In the genomic region with DNA sequence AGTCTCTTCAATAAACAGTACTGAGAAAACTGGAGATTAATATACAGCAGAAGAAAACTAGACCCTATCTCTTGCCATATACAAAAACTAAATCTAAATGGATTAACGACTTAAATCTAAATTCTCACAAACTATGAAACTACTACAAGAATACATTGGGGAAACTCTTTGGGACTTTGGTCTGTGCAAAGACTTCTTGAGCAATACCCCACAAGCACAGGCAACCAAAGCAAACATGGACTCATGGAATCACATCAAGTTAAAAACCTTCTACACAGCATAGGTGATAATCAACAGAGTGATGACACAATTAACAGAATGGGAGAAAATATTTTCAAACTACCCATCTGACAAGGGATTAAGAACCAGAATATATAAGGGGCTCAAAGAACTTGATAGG, we compare ENCODE assay signal across 27 cellular contexts.
"Had no signal": no experiment of that assay in that cellular context is flagged by ENCODE, and none has a peak within 500 bp of the region (broad histone marks: within the 10 kb centered on the region; RNA-seq: fewer than 3 reads in every experiment).

No MANE protein-coding gene starts in this region.

- H3K27ac Mint-ChIP-seq: dendritic cell treated with granulocyte-macrophage colony-stimulating factor and Interleukin-4, amounts not matched to agents 40 ng/mL and 50 ng/mL, for 4 days; effector memory CD8-positive, alpha-beta T cell; endodermal cell had no signal

- H3K4me1 Mint-ChIP-seq: endodermal cell had no signal

- DNase-seq: colonic mucosa; cortex of kidney; dermis blood vessel endothelial cell; dorsolateral prefrontal cortex; effector CD4-positive, alpha-beta T cell; effector CD8-positive, alpha-beta T cell; effector memory CD4-positive, alpha-beta T cell; effector memory CD8-positive, alpha-beta T cell; endodermal cell; erythroblast; esophagus squamous epithelium; foreskin fibroblast; foreskin keratinocyte; gastrocnemius medialis; glutamatergic neuron; head of caudate nucleus; heart left ventricle; heart right ventricle had no signal

- FAIRE-seq: colon, endothelial cell of umbilical vein, frontal cortex had no signal

- H3K4me3 ChIP-seq: colonic mucosa, coronary artery, dorsolateral prefrontal cortex, esophagus muscularis mucosa, esophagus squamous epithelium, gastrocnemius medialis, gastroesophageal sphincter, heart left ventricle, heart right ventricle had no signal

- H3K4me3 Mint-ChIP-seq: dendritic cell treated with granulocyte-macrophage colony-stimulating factor and Interleukin-4, amounts not matched to agents 40 ng/mL and 50 ng/mL, for 4 days; effector memory CD8-positive, alpha-beta T cell; endodermal cell had no signal

- H3K27ac ChIP-seq: colonic mucosa, coronary artery, dorsolateral prefrontal cortex, epithelial cell of prostate, esophagus muscularis mucosa, esophagus squamous epithelium, foreskin keratinocyte, gastrocnemius medialis, gastroesophageal sphincter, heart left ventricle, heart right ventricle had no signal

- ATAC-seq: effector memory CD8-positive, alpha-beta T cell; esophagus mucosa; foreskin keratinocyte; gastrocnemius medialis; gastroesophageal sphincter; heart left ventricle; heart right ventricle had no signal

- H3K4me1 ChIP-seq: colonic mucosa, esophagus muscularis mucosa, esophagus squamous epithelium, foreskin keratinocyte, gastrocnemius medialis, gastroesophageal sphincter, heart left ventricle, heart right ventricle had no signal

- H3K9me3 ChIP-seq: colonic mucosa had no signal

- H3K27me3 Mint-ChIP-seq: dendritic cell treated with granulocyte-macrophage colony-stimulating factor and Interleukin-4, amounts not matched to agents 40 ng/mL and 50 ng/mL, for 4 days; effector memory CD8-positive, alpha-beta T cell had no signal

- H3K36me3 ChIP-seq: colonic mucosa, esophagus muscularis mucosa, esophagus squamous epithelium, gastrocnemius medialis, gastroesophageal sphincter, heart left ventricle, heart right ventricle had no signal

- H3K27me3 ChIP-seq: colonic mucosa, dorsolateral prefrontal cortex, esophagus muscularis mucosa, esophagus squamous epithelium, foreskin keratinocyte, gastrocnemius medialis, gastroesophageal sphincter, heart left ventricle, heart right ventricle had no signal
